Comparison of ENCODE assay signal across 12 cellular contexts in the genomic region with DNA sequence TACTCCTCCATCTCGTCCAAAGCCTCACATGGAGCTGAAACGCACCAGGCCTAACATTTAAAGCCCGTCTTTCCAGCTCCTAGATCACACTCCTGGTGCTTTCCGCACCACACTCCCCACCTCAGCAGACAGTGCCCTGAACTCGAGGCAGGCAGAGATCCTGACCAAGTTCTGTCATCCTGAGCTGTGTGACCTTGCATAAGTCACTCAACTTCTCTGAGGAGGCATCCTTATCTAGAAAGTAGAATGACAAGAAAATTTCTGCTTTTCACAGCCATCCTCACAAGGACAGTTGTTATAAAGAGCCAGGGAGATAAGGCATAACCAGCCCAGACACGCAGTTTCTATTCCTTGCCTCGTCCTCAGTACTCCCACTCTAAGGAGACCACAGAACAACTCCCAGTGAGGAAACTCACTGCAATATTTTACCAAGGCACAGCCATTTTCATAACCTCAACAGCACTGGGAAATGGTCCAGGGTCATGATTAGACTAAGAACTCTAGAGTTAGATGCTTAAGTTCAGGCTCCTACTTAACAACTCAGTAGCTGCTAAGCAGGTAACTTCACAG. TPM values are rescaled to one million over a fixed set of nuclear protein-coding genes. Genes with fewer than 3 reads are reported as not detected.
A peak's percentile ranks its signal among the peaks of the same experiment; 100 is the strongest.
DNase-seq lines count a peak whose midpoint lies in the region; ATAC-seq lines count a peak whose summit lies in the region.
"Had no signal": no experiment of that assay in that cellular context is flagged by ENCODE, and none has a peak within 500 bp of the region (broad histone marks: within the 10 kb centered on the region; RNA-seq: fewer than 3 reads in every experiment).

No MANE protein-coding gene starts in this region.

- no peaks in the 10 kb centered on the region for H3K9me3 Mint-ChIP-seq in activated T-cell treated with anti-CD3 and anti-CD28 coated beads, Interleukin-2, amount 50 U/mL, for 72 hours
- no peaks in the 10 kb centered on the region for H3K9me3 Mint-ChIP-seq in stimulated activated naive CD8-positive, alpha-beta T cell treated with anti-CD3 and anti-CD28 coated beads, Interleukin-15, amount 100 ng/mL, for 72 hours

- DNase-seq in activated T-cell treated with anti-CD3 and anti-CD28 coated beads, Interleukin-2, amount 50 U/mL, for 72 hours, result no peak
- no peak for DNase-seq in activated T-cell treated with anti-CD3 and anti-CD28 coated beads, Interleukin-2, amount 50 U/mL, for 48 hours
- DNase-seq in SK-N-MC (ENCODE audit: low read depth, low spot score), result no peak
- no peak for DNase-seq in epithelial cell of prostate (ENCODE audit: low read depth, low spot score)
- no peak for DNase-seq in stimulated activated naive CD8-positive, alpha-beta T cell treated with anti-CD3 and anti-CD28 coated beads, Interleukin-15, amount 100 ng/mL, for 72 hours
- DNase-seq in H4 (ENCODE audit: low spot score), result no peak
- DNase-seq: brain microvascular endothelial cell; midbrain; NCI-H82; stimulated activated naive CD4-positive, alpha-beta T cell had no signal

- H3K36me3 Mint-ChIP-seq in activated T-cell treated with anti-CD3 and anti-CD28 coated beads, Interleukin-2, amount 50 U/mL, for 72 hours (ENCODE audit: insufficient read depth in 2 of 2), result peaks cover 7 to 16% of the 10 kb centered on the region in 2 donors

- ATAC-seq in activated T-cell treated with anti-CD3 and anti-CD28 coated beads, Interleukin-2, amount 50 U/mL, for 72 hours (replicated peaks in 1 of 2), result no peak
- no peak for ATAC-seq in stimulated activated naive CD8-positive, alpha-beta T cell treated with anti-CD3 and anti-CD28 coated beads, Interleukin-15, amount 100 ng/mL, for 72 hours
- ATAC-seq in GM18870 (IDR thresholded peaks at IDR 0.05; ENCODE audit: unreplicated experiment), result no peak
- ATAC-seq in activated CD4-positive, CD25-positive, alpha-beta regulatory T cell treated with anti-CD3 and anti-CD28 coated beads, Interleukin-2, amount 50 U/mL, for 24 hours, result no peak

- H3K27ac Mint-ChIP-seq in activated T-cell treated with anti-CD3 and anti-CD28 coated beads, Interleukin-2, amount 50 U/mL, for 72 hours, result peak overlapping the region; percentile 96
- H3K27ac Mint-ChIP-seq in stimulated activated naive CD8-positive, alpha-beta T cell treated with anti-CD3 and anti-CD28 coated beads, Interleukin-15, amount 100 ng/mL, for 72 hours, result peak overlapping the region in 1 of 2 donors; percentile 73

- H3K9me3 ChIP-seq in SK-N-MC (ENCODE audit: low read depth, low read length), result no peaks in the 10 kb centered on the region

- H3K4me3 ChIP-seq in SK-N-MC, result no peak overlapping the region

- peaks cover 43% of the 10 kb centered on the region for H3K4me1 Mint-ChIP-seq in activated T-cell treated with anti-CD3 and anti-CD28 coated beads, Interleukin-2, amount 50 U/mL, for 72 hours (ENCODE audit: low read depth)
- peaks cover 68% of the 10 kb centered on the region for H3K4me1 Mint-ChIP-seq in stimulated activated naive CD8-positive, alpha-beta T cell treated with anti-CD3 and anti-CD28 coated beads, Interleukin-15, amount 100 ng/mL, for 72 hours

- H3K36me3 ChIP-seq in SK-N-MC (ENCODE audit: insufficient read depth, low read length), result peaks cover 45% of the 10 kb centered on the region
- H3K36me3 ChIP-seq: brain microvascular endothelial cell had no signal

- H3K4me3 Mint-ChIP-seq in activated T-cell treated with anti-CD3 and anti-CD28 coated beads, Interleukin-2, amount 50 U/mL, for 72 hours, result peak overlapping the region; percentile 92 to 99
- H3K4me3 Mint-ChIP-seq in stimulated activated naive CD8-positive, alpha-beta T cell treated with anti-CD3 and anti-CD28 coated beads, Interleukin-15, amount 100 ng/mL, for 72 hours, result peak overlapping the region; percentile 92 to 96

- H3K27ac ChIP-seq in SK-N-MC, result 0 out of 2 replicates have a peak overlapping the region, but pooled peaks have one; percentile 37
- H3K27ac ChIP-seq in epithelial cell of prostate, result peak overlapping the region; percentile 68
- H3K27ac ChIP-seq: brain microvascular endothelial cell had no signal

- no peaks in the 10 kb centered on the region for H3K27me3 Mint-ChIP-seq in activated T-cell treated with anti-CD3 and anti-CD28 coated beads, Interleukin-2, amount 50 U/mL, for 72 hours (ENCODE audit: low read depth)
- no peaks in the 10 kb centered on the region for H3K27me3 Mint-ChIP-seq in stimulated activated naive CD8-positive, alpha-beta T cell treated with anti-CD3 and anti-CD28 coated beads, Interleukin-15, amount 100 ng/mL, for 72 hours

- peak overlapping the region; percentile 28 for H3K9ac ChIP-seq in SK-N-MC (ENCODE audit: insufficient read length)

RNA-seq across cellular contexts. Expression of a gene that starts 3.1 kb away (rescaled TPM):
- 10 to 100 TPM; 31.4 to 36.5 TPM for total RNA-seq in activated T-cell treated with anti-CD3 and anti-CD28 coated beads, Interleukin-2, amount 50 U/mL, for 72 hours
- 53.0 and 61.1 TPM in 2 replicates for total RNA-seq in H4 (2014; rRNA removed; shearing (Covaris generic))
